Comparison of ENCODE assay signal across 11 cellular contexts in genomic region chr16:84885024-84885910, GRCh38.
DNase-seq lines count a peak whose midpoint lies in the region; ATAC-seq, FAIRE-seq and TF ChIP-seq lines count a peak whose summit lies in the region.
"Had no signal": no experiment of that assay in that cellular context is flagged by ENCODE, and none has a peak within 500 bp of the region (broad histone marks: within the 10 kb centered on the region; RNA-seq: fewer than 3 reads in every experiment).

No MANE protein-coding gene starts in this region.

- no peak overlapping the region for H3K4me3 Mint-ChIP-seq in astrocyte (ENCODE audit: unreplicated experiment)
- no peak overlapping the region for H3K4me3 Mint-ChIP-seq in nephron
- H3K4me3 Mint-ChIP-seq in type B pancreatic cell, result no peak overlapping the region

- ATAC-seq in HG02798 (IDR thresholded peaks at IDR 0.05; ENCODE audit: poor library complexity, unreplicated experiment), result no peak

- peak overlapping the region; percentile 67 for H3K4me2 ChIP-seq in astrocyte (ENCODE audit: low read length)

- H3K36me3 ChIP-seq in astrocyte (ENCODE audit: insufficient read depth, low read length), result no peaks in the 10 kb centered on the region

- peak overlapping the region; percentile 64 for H2AFZ ChIP-seq in astrocyte (ENCODE audit: low read depth, low read length)

- no peaks in the 10 kb centered on the region for H3K27me3 ChIP-seq in astrocyte (ENCODE audit: insufficient read depth, low read length)

- no peaks in the 10 kb centered on the region for H3K79me2 ChIP-seq in astrocyte (ENCODE audit: insufficient read depth, low read length)

- DNase-seq in astrocyte (ENCODE audit: low read depth) (peak; percentile 69), fibroblast of the aortic adventitia (ENCODE audit: low read depth) (peak; percentile 58), type B pancreatic cell (ENCODE audit: extremely low spot score, unreplicated experiment) (no peak), NCI-H2196 (lab: John Stamatoyannopoulos, UW; ENCODE audit: unreplicated experiment) (no peak)
- no peak for DNase-seq in activated CD4-positive, alpha-beta T cell treated with anti-CD3 and anti-CD28 coated beads, Interleukin-2, amount 50 U/mL, for 48 hours
- DNase-seq: DMS79; effector CD4-positive, alpha-beta T cell; NCI-H2029 had no signal

- no peak overlapping the region for H3K4me3 ChIP-seq in astrocyte (ENCODE audit: insufficient read depth, low read depth, low read length)
- H3K4me3 ChIP-seq in fibroblast of the aortic adventitia (ENCODE audit: low read depth, low read length), result no peak overlapping the region

- H3K36me3 Mint-ChIP-seq in astrocyte (ENCODE audit: low read depth, unreplicated experiment), result no peaks in the 10 kb centered on the region
- peaks cover 23% of the 10 kb centered on the region for H3K36me3 Mint-ChIP-seq in nephron (ENCODE audit: low read depth)
- H3K36me3 Mint-ChIP-seq in type B pancreatic cell, result peaks cover 26% of the 10 kb centered on the region

- H3K27ac Mint-ChIP-seq in astrocyte (ENCODE audit: unreplicated experiment) (no peak overlapping the region), nephron (peak overlapping the region in 2 of 3 experiments; percentile 41 to 66), type B pancreatic cell (peak overlapping the region; percentile 23)
- H3K27ac Mint-ChIP-seq: activated T-helper 2 cell treated with anti-CD3 and anti-CD28 coated beads, Interferon-gamma antibody, Interleukin-2, Interleukin-4, amounts not matched to agents 10 μg/mL and 5 μg/mL and 100 μg/mL, durations not matched to agents 14 hours and 24 hours and 36 hours had no signal

- H3K9me3 Mint-ChIP-seq in astrocyte (ENCODE audit: unreplicated experiment) (no peaks in the 10 kb centered on the region), nephron (no peaks in the 10 kb centered on the region), type B pancreatic cell (peaks cover 6% of the 10 kb centered on the region)
- H3K9me3 Mint-ChIP-seq: activated T-helper 2 cell treated with anti-CD3 and anti-CD28 coated beads, Interferon-gamma antibody, Interleukin-2, Interleukin-4, amounts not matched to agents 10 μg/mL and 5 μg/mL and 100 μg/mL, durations not matched to agents 14 hours and 24 hours and 36 hours had no signal

- peaks cover 16% of the 10 kb centered on the region for H3K4me1 Mint-ChIP-seq in astrocyte (ENCODE audit: low read depth, unreplicated experiment)
- H3K4me1 Mint-ChIP-seq in nephron, result peaks cover 34% of the 10 kb centered on the region
- peaks cover 46% of the 10 kb centered on the region for H3K4me1 Mint-ChIP-seq in type B pancreatic cell (ENCODE audit: unreplicated experiment)

- peak overlapping the region; percentile 53 for H3K27ac ChIP-seq in astrocyte (ENCODE audit: low read depth, low read length)

- FAIRE-seq in astrocyte (lab: Jason Lieb, UNC), result no peak

- TF ChIP-seq CTCF in astrocyte (IDR thresholded peaks at IDR 0.05; ENCODE audit: insufficient read depth, low read depth, low read length) (no peak), fibroblast of the aortic adventitia (IDR thresholded peaks at IDR 0.05; ENCODE audit: insufficient read depth, low read length) (no peak), nephron (IDR thresholded peaks at IDR 0.05; ENCODE audit: unreplicated experiment in 3 of 3) (no peak), type B pancreatic cell (conservative IDR thresholded peaks at IDR 0.05) (no peak)

- no peaks in the 10 kb centered on the region for H3K9me3 ChIP-seq in astrocyte (ENCODE audit: insufficient read depth, low read depth, low read length)

- H3K9ac ChIP-seq in astrocyte (ENCODE audit: low read length), result peak overlapping the region; percentile 55

- peaks cover 29% of the 10 kb centered on the region for H3K4me1 ChIP-seq in astrocyte (ENCODE audit: insufficient read depth, low read length)

- H3K27me3 Mint-ChIP-seq in astrocyte (ENCODE audit: low read depth, unreplicated experiment) (peaks cover 4% of the 10 kb centered on the region), nephron (ENCODE audit: low read depth) (no peaks in the 10 kb centered on the region), type B pancreatic cell (no peaks in the 10 kb centered on the region)

- no peaks in the 10 kb centered on the region for H4K20me1 ChIP-seq in astrocyte (ENCODE audit: insufficient read depth, low read length)

Comparison
In these comparisons a context has a peak if more than half of its experiments do, and no peak if none do; other contexts are left out.
1. DNase-seq: peak in astrocyte (single experiment) and fibroblast of the aortic adventitia (single experiment); none in type B pancreatic cell (single experiment), activated CD4-positive, alpha-beta T cell treated with anti-CD3 and anti-CD28 coated beads, Interleukin-2, amount 50 U/mL, for 48 hours (0 of 2) and NCI-H2196 (single experiment).